ENCODE assay signal across 12 cellular contexts in genomic region chr11:114077482-114078305, GRCh38. TPM values are rescaled to one million over a fixed set of nuclear protein-coding genes. Genes with fewer than 3 reads are reported as not detected.
DNase-seq lines count a peak whose midpoint lies in the region; ATAC-seq and TF ChIP-seq lines count a peak whose summit lies in the region.
"Had no signal": no experiment of that assay in that cellular context is flagged by ENCODE, and none has a peak within 500 bp of the region (broad histone marks: within the 10 kb centered on the region; RNA-seq: fewer than 3 reads in every experiment).

No MANE protein-coding gene starts in this region.

- no peaks in the 10 kb centered on the region for H3K36me3 Mint-ChIP-seq in T-cell

- no peaks in the 10 kb centered on the region for H3K9me3 Mint-ChIP-seq in T-cell

- H3K27me3 Mint-ChIP-seq in T-cell: peaks cover 5 to 6% of the 10 kb centered on the region in 2 donors

- H2AFZ ChIP-seq in hepatocyte: no peak overlapping the region

- POLR2A ChIA-PET in T-cell (lab: Charles Lee): interaction anchor here in 1 of 2 donors (0.6 to 1.0 kb wide), 4 partner anchors 12 to 32 kb away, joined by 3 to 9 read pairs (median 3); no protein-coding TSS in a partner anchor

- CTCF ChIA-PET in T-cell (lab: Charles Lee): interaction anchor here (0.6 to 1.0 kb wide), 4 partner anchors 11 to 184 kb away, joined by 3 to 6 read pairs (median 4); no protein-coding TSS in a partner anchor

- H3K27ac Mint-ChIP-seq in T-cell: peak overlapping the region; percentile 93 to 94

- peaks cover 67% of the 10 kb centered on the region for H3K79me2 ChIP-seq in hepatocyte

- H3K4me1 Mint-ChIP-seq in T-cell: peaks cover 71 to 88% (median 83%) of the 10 kb centered on the region in 3 donors

- ATAC-seq in T-cell (replicated peaks in 1 of 4): peak; percentile 53 to 60 (median 56)

- H3K4me3 Mint-ChIP-seq in T-cell: peak overlapping the region; percentile 68 to 76 (median 70)

- H3K9me3 ChIP-seq in hepatocyte (ENCODE audit: low read depth) (no peaks in the 10 kb centered on the region), subcutaneous abdominal adipose tissue (ENCODE audit: control insufficient read depth in 5 of 5, low read length in 5 of 5) (no peaks in the 10 kb centered on the region)
- H3K9me3 ChIP-seq: HAP-1 had no signal

- H3K4me2 ChIP-seq in hepatocyte: peak overlapping the region; percentile 63

- H3K4me3 ChIP-seq in hepatocyte (no peak overlapping the region), subcutaneous abdominal adipose tissue (ENCODE audit: low read depth in 1 of 5, low read length in 5 of 5) (no peak overlapping the region)
- H3K4me3 ChIP-seq: HAP-1, lung had no signal

- H3K9ac ChIP-seq in subcutaneous abdominal adipose tissue (ENCODE audit: low read length in 5 of 5): peak overlapping the region in 1 of 5 donors; percentile 16

- TF ChIP-seq CTCF in hepatocyte (IDR thresholded peaks at IDR 0.05; ENCODE audit: poor library complexity): no peak

- no peaks in the 10 kb centered on the region for H3K36me3 ChIP-seq in hepatocyte (replicated peaks; ENCODE audit: insufficient read depth, low read depth)
- H3K36me3 ChIP-seq in subcutaneous abdominal adipose tissue (ENCODE audit: control insufficient read depth in 5 of 5, insufficient read depth in 5 of 5, low read length in 5 of 5): peaks cover 0 to 24% (median 18%) of the 10 kb centered on the region in 5 donors
- H3K36me3 ChIP-seq: HAP-1 had no signal

- DNase-seq in activated CD4-positive, alpha-beta T cell treated with anti-CD3 and anti-CD28 coated beads, Interleukin-2, amount 50 U/mL, for 1 hour: peak; percentile 29
- DNase-seq in activated CD4-positive, alpha-beta T cell treated with anti-CD3 and anti-CD28 coated beads for 48 hours: no peak
- peak in 22 of 34 experiments; percentile 17 to 61 (median 37) for DNase-seq in T-cell
- peak; percentile 48 for DNase-seq in hepatocyte (ENCODE audit: low spot score)
- no peak for DNase-seq in hypothalamus (lab: John Stamatoyannopoulos, UW)
- no peak for DNase-seq in NCI-H1930 (lab: John Stamatoyannopoulos, UW)
- no peak for DNase-seq in NCI-H446 treated with DMSO at 0.1 percent for 48 hours (lab: John Stamatoyannopoulos, UW)
- DNase-seq: activated CD8-positive, alpha-beta memory T cell treated with anti-CD3 and anti-CD28 coated beads, Interleukin-2, amount 50 U/mL, for 4 hours had no signal

- peak overlapping the region; percentile 89 for H3K27ac ChIP-seq in hepatocyte
- peak overlapping the region; percentile 97 for H3K27ac ChIP-seq in subcutaneous abdominal adipose tissue (ENCODE audit: low read depth, low read length)

- H4K20me1 ChIP-seq in hepatocyte (ENCODE audit: insufficient read depth, poor library complexity, severe bottlenecking): peaks cover 22% of the 10 kb centered on the region

- H3K27me3 ChIP-seq in hepatocyte (no peaks in the 10 kb centered on the region), subcutaneous abdominal adipose tissue (ENCODE audit: control insufficient read depth in 5 of 5, insufficient read depth in 4 of 5, low read length in 5 of 5) (no peaks in the 10 kb centered on the region)

- 50% methylated on average over 9 of the region's 9 CpGs for WGBS in hepatocyte (ENCODE audit: low lambda C conversion rate, missing lambda C conversion rate)

- H3K4me1 ChIP-seq in hepatocyte (ENCODE audit: insufficient read depth): peaks cover 91% of the 10 kb centered on the region
- H3K4me1 ChIP-seq in subcutaneous abdominal adipose tissue (ENCODE audit: control insufficient read depth in 5 of 5, insufficient read depth in 5 of 5, low read length in 5 of 5): peaks cover 29 to 98% (median 96%) of the 10 kb centered on the region in 5 donors
- H3K4me1 ChIP-seq: HAP-1 had no signal

- no peaks in the 10 kb centered on the region for H3K9me2 ChIP-seq in hepatocyte (replicated peaks; ENCODE audit: insufficient read depth)

RNA-seq across cellular contexts. Expression of gene ZBTB16, which starts 18.2 kb away (rescaled TPM):
- total RNA-seq in T-cell: 10 to 100 TPM in 3 of 5 donors, 1 to 10 TPM in 2; 8.3 to 20.5 (median 12.4) TPM
- total RNA-seq in hepatocyte: 21.0 and 30.1 TPM in 2 replicates
- polyA plus RNA-seq in hepatocyte: 52.3 and 67.5 TPM in 2 replicates
- polyA plus RNA-seq: BJ had no signal

Comparison
In these comparisons a context has a peak if more than half of its experiments do, and no peak if none do; other contexts are left out.
1. DNase-seq: peak in activated CD4-positive, alpha-beta T cell treated with anti-CD3 and anti-CD28 coated beads, Interleukin-2, amount 50 U/mL, for 1 hour (single experiment), T-cell (22 of 34) and hepatocyte (single experiment); none in activated CD4-positive, alpha-beta T cell treated with anti-CD3 and anti-CD28 coated beads for 48 hours (single experiment), hypothalamus (0 of 51), NCI-H1930 (0 of 2) and NCI-H446 treated with DMSO at 0.1 percent for 48 hours (single experiment).